In genomic region chr6:37051138-37052026, GRCh38 we compare ENCODE assay signal across 8 cellular contexts. TPM values are rescaled to one million over a fixed set of nuclear protein-coding genes. Genes with fewer than 3 reads are reported as not detected.
DNase-seq lines count a peak whose midpoint lies in the region; ATAC-seq, FAIRE-seq and TF ChIP-seq lines count a peak whose summit lies in the region.

No MANE protein-coding gene starts in this region.

- H2AFZ ChIP-seq in HCT116 (ENCODE audit: low read depth, low read length, poor library complexity, severe bottlenecking) (peak overlapping the region; percentile 66), keratinocyte (ENCODE audit: control insufficient read depth, low read length) (no peak overlapping the region)

- no peaks in the 10 kb centered on the region for H3K9me1 ChIP-seq in keratinocyte (ENCODE audit: control insufficient read depth, extremely low read depth, insufficient read depth, low read length)

- no peaks in the 10 kb centered on the region for H3K9me3 ChIP-seq in HCT116 (ENCODE audit: control insufficient read depth in 1 of 2, insufficient read depth in 1 of 2, low read depth in 1 of 2, low read length in 2 of 2)
- H3K9me3 ChIP-seq in breast epithelium: no peaks in the 10 kb centered on the region
- H3K9me3 ChIP-seq in keratinocyte (ENCODE audit: control insufficient read depth, low read depth, low read length): no peaks in the 10 kb centered on the region

- CTCF ChIA-PET in HCT116 (lab: Charles Lee): interaction anchor here (0.6 to 3.0 kb wide), 16 partner anchors 9 to 159 kb away, joined by 3 to 52 read pairs (median 5); partner anchors contain the start of gene PIM1
- CTCF ChIA-PET in activated B cell treated with CpG ODN at 0.5 μM for 24 hours (lab: Charles Lee): interaction anchor here (0.6 to 11.4 kb wide), 30 partner anchors 9 to 282 kb away, joined by 3 to 289 read pairs (median 4); partner anchors contain the start of genes C6orf89 and PIM1

- H3K27ac ChIP-seq in HCT116 (ENCODE audit: low read depth, low read length) (no peak overlapping the region), breast epithelium (no peak overlapping the region), keratinocyte (ENCODE audit: control insufficient read depth, insufficient read depth, low read length) (no peak overlapping the region)

- TF ChIP-seq RAD21 in HCT116 (IDR thresholded peaks at IDR 0.05; ENCODE audit: low read depth): no peak

- H3K4me1 ChIP-seq in HCT116 (ENCODE audit: control insufficient read depth in 1 of 2, insufficient read depth in 2 of 2, low read length in 2 of 2) (peaks cover 8 to 38% of the 10 kb centered on the region in 2 experiments), breast epithelium (peaks cover 0 to 3% of the 10 kb centered on the region in 2 donors), keratinocyte (ENCODE audit: control insufficient read depth, extremely low read depth, insufficient read depth, low read length) (peaks cover 32% of the 10 kb centered on the region)

- RAD21 ChIA-PET in HCT116 (lab: Charles Lee; ENCODE audit: low non-redundant PET in 1 of 2, low total read pairs in 2 of 2, uncharacterized antibody in 2 of 2, unreplicated experiment in 2 of 2): interaction anchor here (0.6 to 3.2 kb wide), 8 partner anchors 16 to 159 kb away, joined by 3 to 25 read pairs (median 5); partner anchors contain the start of gene PIM1 (in 2 of the 2)

- H3K79me2 ChIP-seq in HCT116 (ENCODE audit: insufficient read depth, low read length) (no peaks in the 10 kb centered on the region), keratinocyte (ENCODE audit: control insufficient read depth, insufficient read depth, low read length) (no peaks in the 10 kb centered on the region)

- H3K9me3 Mint-ChIP-seq in CD14-positive monocyte (no peaks in the 10 kb centered on the region), activated B cell treated with CpG ODN at 0.5 μM for 24 hours (no peaks in the 10 kb centered on the region)

- peak; percentile 94 for DNase-seq in CD14-positive monocyte (ENCODE audit: low spot score)
- peak; percentile 44 for DNase-seq in HCT116 (ENCODE audit: low read depth, low spot score)
- peak; percentile 46 for DNase-seq in NCI-H345 treated with DMSO at 0.1 percent for 48 hours (lab: John Stamatoyannopoulos, UW; ENCODE audit: unreplicated experiment)
- DNase-seq in activated B cell treated with CpG ODN at 0.5 μM for 24 hours: peak; percentile 89
- peak; percentile 81 to 85 for DNase-seq in breast epithelium (ENCODE audit: low spot score in 2 of 2)
- DNase-seq in keratinocyte (ENCODE audit: low read depth, low spot score): no peak
- DNase-seq in stimulated activated CD4-positive, alpha-beta T cell treated with anti-CD3 and anti-CD28 coated beads, Interleukin-15, amount 100 ng/mL, for 48 hours (ENCODE audit: low read depth in 2 of 2): peak; percentile 84 to 90

- BruUV-seq in HCT116 (replicated peaks; lab: Mats Ljungman, UMichigan): no TSS peak

- H3K36me3 ChIP-seq in HCT116 (ENCODE audit: control insufficient read depth in 1 of 2, insufficient read depth in 2 of 2, low read length in 2 of 2) (no peaks in the 10 kb centered on the region), breast epithelium (no peaks in the 10 kb centered on the region), keratinocyte (ENCODE audit: control insufficient read depth in 2 of 2, extremely low read depth in 1 of 2, insufficient read depth in 2 of 2, low read length in 2 of 2) (no peaks in the 10 kb centered on the region)

- H3K27ac Mint-ChIP-seq in CD14-positive monocyte (peak overlapping the region; percentile 88 to 99 (median 99)), activated B cell treated with CpG ODN at 0.5 μM for 24 hours (peak overlapping the region; percentile 98)

- POLR2A ChIA-PET in HCT116 (lab: Charles Lee): interaction anchor here (1.3 kb wide), 2 partner anchors 120 to 121 kb away, joined by 4 to 5 read pairs; no protein-coding TSS in a partner anchor
- POLR2A ChIA-PET in activated B cell treated with CpG ODN at 0.5 μM for 24 hours (lab: Charles Lee): interaction anchor here (0.8 to 11.8 kb wide), 25 partner anchors 9 to 296 kb away, joined by 3 to 956 read pairs (median 6); partner anchors contain the start of genes FGD2, MTCH1, PIM1 and PPIL1

- peak; percentile 88 for TF ChIP-seq CTCF in CD14-positive monocyte (IDR thresholded peaks at IDR 0.05)
- TF ChIP-seq CTCF in HCT116 (IDR thresholded peaks at IDR 0.05 in 2 of 3, conservative IDR thresholded peaks at IDR 0.05 in 1 of 3; ENCODE audit: borderline replicate concordance in 1 of 3, insufficient read depth in 1 of 3, low read depth in 2 of 3, low read length in 2 of 3): peak in 2 of 3 experiments; percentile 90 to 91; a peak in 4 of 6 replicates
- TF ChIP-seq CTCF in activated B cell treated with CpG ODN at 0.5 μM for 24 hours (IDR thresholded peaks at IDR 0.05): no peak
- peak; percentile 53 to 92 (median 84) for TF ChIP-seq CTCF in breast epithelium (IDR thresholded peaks at IDR 0.05)
- TF ChIP-seq CTCF in keratinocyte (optimal IDR thresholded peaks at IDR 0.05 in 1 of 3, IDR thresholded peaks at IDR 0.05 in 1 of 3, conservative IDR thresholded peaks at IDR 0.05 in 1 of 3; ENCODE audit: extremely low read depth in 1 of 3, insufficient read depth in 2 of 3, low read length in 3 of 3): peak in 2 of 3 experiments; percentile 82 to 91

- no peak overlapping the region for H3K4me3 ChIP-seq in HCT116 (replicated peaks in 1 of 2; ENCODE audit: low read depth in 1 of 2, low read length in 2 of 2)
- H3K4me3 ChIP-seq in breast epithelium: peak overlapping the region in 1 of 3 donors; percentile 6
- H3K4me3 ChIP-seq in keratinocyte (ENCODE audit: control insufficient read depth in 2 of 3, extremely low read depth in 1 of 3, insufficient read depth in 2 of 3, low read depth in 1 of 3, low read length in 3 of 3): no peak overlapping the region

- peaks cover 65% of the 10 kb centered on the region for H3K4me1 Mint-ChIP-seq in CD14-positive monocyte
- H3K4me1 Mint-ChIP-seq in activated B cell treated with CpG ODN at 0.5 μM for 24 hours: peaks cover 58% of the 10 kb centered on the region

- no peak overlapping the region for H3K9ac ChIP-seq in HCT116 (ENCODE audit: low read length)
- no peak overlapping the region for H3K9ac ChIP-seq in keratinocyte (ENCODE audit: control insufficient read depth, extremely low read depth, insufficient read depth, low read length)

- H3K36me3 Mint-ChIP-seq in CD14-positive monocyte (peaks cover 2 to 9% of the 10 kb centered on the region in 2 donors), activated B cell treated with CpG ODN at 0.5 μM for 24 hours (ENCODE audit: low read depth) (no peaks in the 10 kb centered on the region)

- dilution Hi-C loops in keratinocyte (cut with MboI; ENCODE audit: extremely low pct_ligation_motif_present, low sequenced_read_pairs): no loop called here

- H3K4me3 Mint-ChIP-seq in CD14-positive monocyte (peak overlapping the region in 1 of 2 donors; percentile 64), activated B cell treated with CpG ODN at 0.5 μM for 24 hours (peak overlapping the region; percentile 64)

- ATAC-seq in HCT116: peak; percentile 89
- peak; percentile 44 for ATAC-seq in activated B cell treated with CpG ODN at 0.5 μM for 24 hours (ENCODE audit: low read depth)
- ATAC-seq in GM21723 (IDR thresholded peaks at IDR 0.05; ENCODE audit: unreplicated experiment): no peak

- H3K27me3 ChIP-seq in HCT116 (ENCODE audit: insufficient read depth, low read length): no peaks in the 10 kb centered on the region
- no peaks in the 10 kb centered on the region for H3K27me3 ChIP-seq in breast epithelium
- no peaks in the 10 kb centered on the region for H3K27me3 ChIP-seq in keratinocyte (ENCODE audit: control insufficient read depth, extremely low read depth, insufficient read depth, low read length)

- intact Hi-C loops in CD14-positive monocyte (cut with micrococcal nuclease): loop anchor here (1.0 to 10.0 kb wide), 4 partner anchors 47 to 163 kb away; no protein-coding TSS in a partner anchor
- intact Hi-C loops in HCT116 (cut with micrococcal nuclease): loop anchor here (1.0 kb wide), 3 partner anchors 33 to 159 kb away; no protein-coding TSS in a partner anchor
- intact Hi-C loops in activated B cell treated with CpG ODN at 0.5 μM for 24 hours (cut with micrococcal nuclease): loop anchor here (1.0 to 2.0 kb wide), 8 partner anchors 18 to 369 kb away; partner anchors contain the start of gene C6orf89
- intact Hi-C loops in breast epithelium (cut with DNase I; ENCODE audit: low total_unique reads): no loop called here

- FAIRE-seq in keratinocyte (lab: Jason Lieb, UNC): no peak

- TF ChIP-seq POLR2A in HCT116 (IDR thresholded peaks at IDR 0.05; ENCODE audit: borderline replicate concordance, extremely low read depth, insufficient read depth, insufficient read length): no peak
- TF ChIP-seq POLR2A in breast epithelium (IDR thresholded peaks at IDR 0.05): no peak

- H3K27me3 Mint-ChIP-seq in CD14-positive monocyte (ENCODE audit: low read depth in 3 of 3) (peaks cover 0 to 9% (median 8%) of the 10 kb centered on the region in 3 donors), activated B cell treated with CpG ODN at 0.5 μM for 24 hours (peaks cover 1% of the 10 kb centered on the region)

- H4K20me1 ChIP-seq in HCT116 (ENCODE audit: insufficient read depth): no peaks in the 10 kb centered on the region
- no peaks in the 10 kb centered on the region for H4K20me1 ChIP-seq in keratinocyte (ENCODE audit: control insufficient read depth, extremely low read depth, insufficient read depth, low read length)

- H3K9me2 ChIP-seq in HCT116 (ENCODE audit: insufficient read depth): no peaks in the 10 kb centered on the region

- H3K4me2 ChIP-seq in HCT116 (ENCODE audit: low read length): peak overlapping the region; percentile 33
- no peak overlapping the region for H3K4me2 ChIP-seq in keratinocyte (ENCODE audit: control insufficient read depth, extremely low read depth, insufficient read depth, low read depth, low read length)

TF ChIP-seq in HCT116, 20 proteins besides CTCF, POLR2A, EP300 and RAD21:
- TF ChIP-seq YY1 (IDR thresholded peaks at IDR 0.05; ENCODE audit: extremely low read depth, insufficient replicate concordance, low read depth, low read length) (peak; percentile 19), POLR2AphosphoS5 (IDR thresholded peaks at IDR 0.05; ENCODE audit: low read depth, low read length) (no peak)

RNA-seq across cellular contexts. Expression of gene FGD2, which starts 45.9 kb away (rescaled TPM):
- 10 to 100 TPM; 25.3 to 50.0 TPM for polyA plus RNA-seq in CD14-positive monocyte
- total RNA-seq in HCT116 (2021; ENCODE audit: unreplicated experiment): 0.10 TPM
- 0.22 and 0.41 TPM in 2 replicates for polyA plus RNA-seq in HCT116 (2012)
- total RNA-seq in activated B cell treated with CpG ODN at 0.5 μM for 24 hours: 362 and 435 TPM in 2 replicates
- 10 to 100 TPM; 11.5 to 51.4 (median 18.6) TPM for total RNA-seq in breast epithelium
- polyA plus RNA-seq in keratinocyte: 0.03 to 0.13 TPM (median 0.08 TPM) in 3 replicates
- polyA plus RNA-seq in keratinocyte (2011; ENCODE audit: low read depth): 0.09 TPM
- 0.04 and 0.08 TPM in 2 replicates for polyA plus RNA-seq in keratinocyte (2011; cell fraction: cytosol; rRNA removed)
- polyA plus RNA-seq in keratinocyte (2011; cell fraction: nucleus; rRNA removed): 0.09 and 0.23 TPM in 2 replicates
- polyA plus RNA-seq in keratinocyte (2012; ENCODE audit: low replicate concordance): 0.66 TPM in 1 of 2 replicates, not detected in the other
- polyA minus RNA-seq in keratinocyte: 0.03 to 0.40 TPM (median 0.13 TPM) in 3 replicates
- not detected for polyA minus RNA-seq in keratinocyte (2011; cell fraction: cytosol; rRNA and poly(A)+ RNA removed)
- 0.16 and 0.32 TPM in 2 replicates for polyA minus RNA-seq in keratinocyte (2011; cell fraction: nucleus; rRNA and poly(A)+ RNA removed)

Comparison
In these comparisons a context has a peak if more than half of its experiments do, and no peak if none do; other contexts are left out.
1. RNA of gene FGD2, which starts 45.9 kb away (total RNA-seq): 362 to 435 TPM in activated B cell treated with CpG ODN at 0.5 μM for 24 hours and 11.5 to 51.4 TPM in breast epithelium; 0.10 TPM in HCT116 (single experiment); every median in the first group is over 10 times any median in the second.